Comparison of ENCODE assay signal across 1 cellular context in the genomic region with DNA sequence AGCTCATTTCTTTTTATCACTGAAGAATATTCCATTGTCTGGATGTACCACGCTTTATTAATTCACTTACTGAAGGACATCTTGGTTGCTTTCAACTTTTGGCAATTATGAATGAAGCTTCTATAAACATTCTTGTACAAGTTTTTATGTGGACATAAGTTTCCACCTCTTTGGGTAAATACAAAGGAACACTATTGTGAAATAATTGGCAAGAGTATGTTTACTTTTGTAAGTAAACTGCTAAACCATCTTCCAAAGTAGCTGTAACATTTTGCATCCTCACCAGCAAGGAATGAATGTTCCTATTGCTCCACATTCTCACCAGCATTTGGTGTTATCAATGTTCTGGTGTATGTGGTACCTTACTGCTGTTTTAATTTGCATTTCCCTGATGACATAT.
TF ChIP-seq lines count a peak whose summit lies in the region.

No MANE protein-coding gene starts in this region.

TF ChIP-seq in HepG2, 621 proteins besides CTCF, POLR2A, EP300 and RAD21 (continued from another document):
- TF ChIP-seq, protein P1, sequence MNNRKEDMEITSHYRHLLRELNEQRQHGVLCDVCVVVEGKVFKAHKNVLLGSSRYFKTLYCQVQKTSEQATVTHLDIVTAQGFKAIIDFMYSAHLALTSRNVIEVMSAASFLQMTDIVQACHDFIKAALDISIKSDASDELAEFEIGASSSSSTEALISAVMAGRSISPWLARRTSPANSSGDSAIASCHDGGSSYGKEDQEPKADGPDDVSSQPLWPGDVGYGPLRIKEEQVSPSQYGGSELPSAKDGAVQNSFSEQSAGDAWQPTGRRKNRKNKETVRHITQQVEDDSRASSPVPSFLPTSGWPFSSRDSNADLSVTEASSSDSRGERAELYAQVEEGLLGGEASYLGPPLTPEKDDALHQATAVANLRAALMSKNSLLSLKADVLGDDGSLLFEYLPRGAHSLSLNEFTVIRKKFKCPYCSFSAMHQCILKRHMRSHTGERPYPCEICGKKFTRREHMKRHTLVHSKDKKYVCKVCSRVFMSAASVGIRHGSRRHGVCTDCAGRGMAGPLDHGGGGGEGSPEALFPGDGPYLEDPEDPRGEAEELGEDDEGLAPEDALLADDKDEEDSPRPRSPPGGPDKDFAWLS (CRISPR knock-in tag; IDR thresholded peaks at IDR 0.05; ENCODE audit: borderline replicate concordance): no peak
- TF ChIP-seq CEBPB (IDR thresholded peaks at IDR 0.05; ENCODE audit: borderline replicate concordance, low read depth, low read length): peak; percentile 73; the same call in 1 of the 2 replicates
